Comparison of ENCODE assay signal across 11 cellular contexts in genomic region chr11:95147364-95147905, GRCh38. TPM values are rescaled to one million over a fixed set of nuclear protein-coding genes. Genes with fewer than 3 reads are reported as not detected.
DNase-seq lines count a peak whose midpoint lies in the region; ATAC-seq and TF ChIP-seq lines count a peak whose summit lies in the region.
"Had no signal": no experiment of that assay in that cellular context is flagged by ENCODE, and none has a peak within 500 bp of the region (broad histone marks: within the 10 kb centered on the region; RNA-seq: fewer than 3 reads in every experiment).

No MANE protein-coding gene starts in this region.

- H3K4me3 Mint-ChIP-seq in activated T-helper 17 cell treated with anti-CD3 and anti-CD28 coated beads, Interleukin-2, amount 50 U/mL, for 72 hours, result no peak overlapping the region
- H3K4me3 Mint-ChIP-seq: stimulated activated naive CD8-positive, alpha-beta T cell treated with anti-CD3 and anti-CD28 coated beads, Interleukin-15, Interleukin-2, amounts not matched to agents 100 ng/mL and 50 ng/mL, for 24 hours; T-helper 1 cell treated with Interleukin-12 subunit alpha and Interleukin-12 subunit beta and Interleukin-4 antibody, amounts not matched to agents 30 μg/mL and 1 μg/mL, for 36 hours had no signal

- no peaks in the 10 kb centered on the region for H3K9me2 ChIP-seq in PC-9 (ENCODE audit: insufficient read depth)

- CTCF ChIA-PET in PC-9 (lab: Charles Lee), result interaction anchor here (0.6 kb wide), 1 partner anchor 571 kb away, joined by 7 read pairs; no protein-coding TSS in a partner anchor

- intact Hi-C loops in PC-9 (cut with micrococcal nuclease; ENCODE audit: unreplicated experiment), result no loop called here
- intact Hi-C loops in esophagus muscularis mucosa (cut with DNase I), result loop anchor here (5.0 to 10.0 kb wide), 2 partner anchors 60 to 523 kb away; partner anchors contain the start of gene ENDOD1

- H3K4me1 Mint-ChIP-seq in activated T-helper 17 cell treated with anti-CD3 and anti-CD28 coated beads, Interleukin-2, amount 50 U/mL, for 72 hours, result peaks cover 16% of the 10 kb centered on the region

- no peak for ATAC-seq in HG03045 (IDR thresholded peaks at IDR 0.05; ENCODE audit: unreplicated experiment)
- ATAC-seq in HG02642 (IDR thresholded peaks at IDR 0.05; ENCODE audit: poor library complexity, unreplicated experiment), result no peak
- ATAC-seq in activated T-helper 17 cell treated with anti-CD3 and anti-CD28 coated beads, Interleukin-2, amount 50 U/mL, for 72 hours (replicated peaks), result no peak

- no peak overlapping the region for H2AFZ ChIP-seq in PC-9

- H3K9me3 ChIP-seq in PC-9 (ENCODE audit: insufficient read depth, low read depth) (no peaks in the 10 kb centered on the region), esophagus muscularis mucosa (no peaks in the 10 kb centered on the region)
- H3K9me3 ChIP-seq: heart left ventricle had no signal

- H3F3A ChIP-seq in PC-9 (ENCODE audit: insufficient read depth, low read depth), result peaks cover 28% of the 10 kb centered on the region

- peak overlapping the region; percentile 30; the same call in 1 of the 2 replicates for H3K4me2 ChIP-seq in PC-9

- H3K27ac Mint-ChIP-seq in activated T-helper 17 cell treated with anti-CD3 and anti-CD28 coated beads, Interleukin-2, amount 50 U/mL, for 72 hours, result no peak overlapping the region
- H3K27ac Mint-ChIP-seq: stimulated activated naive CD8-positive, alpha-beta T cell treated with anti-CD3 and anti-CD28 coated beads, Interleukin-15, Interleukin-2, amounts not matched to agents 100 ng/mL and 50 ng/mL, for 24 hours; T-helper 1 cell treated with Interleukin-12 subunit alpha and Interleukin-12 subunit beta and Interleukin-4 antibody, amounts not matched to agents 30 μg/mL and 1 μg/mL, for 36 hours had no signal

- POLR2A ChIA-PET in PC-9 (lab: Charles Lee; ENCODE audit: unreplicated experiment), result no interaction called here

- H3K36me3 ChIP-seq in PC-9 (ENCODE audit: low read depth) (no peaks in the 10 kb centered on the region), esophagus muscularis mucosa (no peaks in the 10 kb centered on the region)
- H3K36me3 ChIP-seq: heart left ventricle had no signal

- H3K4me1 ChIP-seq in PC-9 (replicated peaks; ENCODE audit: insufficient read depth) (peaks cover 31% of the 10 kb centered on the region), esophagus muscularis mucosa (peaks cover 29 to 49% (median 45%) of the 10 kb centered on the region in 4 donors)

- TF ChIP-seq CTCF in PC-9 (conservative IDR thresholded peaks at IDR 0.05) (no peak), esophagus muscularis mucosa (IDR thresholded peaks at IDR 0.05) (no peak)

- H3K27me3 Mint-ChIP-seq in activated T-helper 17 cell treated with anti-CD3 and anti-CD28 coated beads, Interleukin-2, amount 50 U/mL, for 72 hours, result peaks cover 14% of the 10 kb centered on the region

- H3K4me3 ChIP-seq in PC-9 (no peak overlapping the region), esophagus muscularis mucosa (no peak overlapping the region)
- H3K4me3 ChIP-seq: heart left ventricle had no signal

- H3K27ac ChIP-seq in PC-9, result no peak overlapping the region
- peak overlapping the region in 3 of 4 donors; percentile 21 to 88 (median 84) for H3K27ac ChIP-seq in esophagus muscularis mucosa (replicated peaks in 1 of 4)

- BruUV-seq in PC-9 (replicated peaks; lab: Mats Ljungman, UMichigan), result no TSS peak

- no peaks in the 10 kb centered on the region for H4K20me1 ChIP-seq in PC-9 (ENCODE audit: insufficient read depth)

- H3K9me3 Mint-ChIP-seq in activated T-helper 17 cell treated with anti-CD3 and anti-CD28 coated beads, Interleukin-2, amount 50 U/mL, for 72 hours, result no peaks in the 10 kb centered on the region
- H3K9me3 Mint-ChIP-seq: stimulated activated naive CD8-positive, alpha-beta T cell treated with anti-CD3 and anti-CD28 coated beads, Interleukin-15, Interleukin-2, amounts not matched to agents 100 ng/mL and 50 ng/mL, for 24 hours; T-helper 1 cell treated with Interleukin-12 subunit alpha and Interleukin-12 subunit beta and Interleukin-4 antibody, amounts not matched to agents 30 μg/mL and 1 μg/mL, for 36 hours had no signal

- WGBS in esophagus muscularis mucosa, result 16% methylated on average over 4 of the region's 4 CpGs

- TF ChIP-seq POLR2A in esophagus muscularis mucosa (IDR thresholded peaks at IDR 0.05; ENCODE audit: low read depth), result no peak

- H3K36me3 Mint-ChIP-seq in activated T-helper 17 cell treated with anti-CD3 and anti-CD28 coated beads, Interleukin-2, amount 50 U/mL, for 72 hours (ENCODE audit: low read depth), result no peaks in the 10 kb centered on the region

- no peak for TF ChIP-seq EP300 in esophagus muscularis mucosa (IDR thresholded peaks at IDR 0.05)

- DNase-seq in GDM1 (lab: John Stamatoyannopoulos, UW) (peak; percentile 72), PC-9 (peak; percentile 32 to 79), esophagus muscularis mucosa (ENCODE audit: extremely low spot score) (no peak), putamen (ENCODE audit: low spot score) (peak; percentile 46), cortex of kidney (lab: John Stamatoyannopoulos, UW) (no peak)

- H3K27me3 ChIP-seq in PC-9 (ENCODE audit: insufficient read depth, low read depth) (no peaks in the 10 kb centered on the region), esophagus muscularis mucosa (no peaks in the 10 kb centered on the region)
- H3K27me3 ChIP-seq: heart left ventricle had no signal

- H3K79me2 ChIP-seq in PC-9 (ENCODE audit: low read depth), result no peaks in the 10 kb centered on the region

RNA-seq across cellular contexts. Expression of gene ENDOD1, which starts 57.8 kb away (rescaled TPM):
- 8.0 and 8.1 TPM in 2 replicates for total RNA-seq in PC-9 (2021)
- total RNA-seq in esophagus muscularis mucosa, result 10 to 100 TPM; 37.6 to 43.2 (median 41.0) TPM
- total RNA-seq in activated T-helper 17 cell treated with anti-CD3 and anti-CD28 coated beads, Interleukin-2, amount 50 U/mL, for 72 hours, result 1 to 10 TPM; 6.7 to 8.0 TPM

Comparison
In these comparisons a context has a peak if more than half of its experiments do, and no peak if none do; other contexts are left out.
1. DNase-seq: peak in GDM1 (single experiment), PC-9 (2 of 2) and putamen (single experiment); none in esophagus muscularis mucosa (single experiment) and cortex of kidney (single experiment).